Comparison of ENCODE assay signal across 35 cellular contexts in genomic region chr15:90912770-90913075, GRCh38.
"Had no signal": no experiment of that assay in that cellular context is flagged by ENCODE, and none has a peak within 500 bp of the region (broad histone marks: within the 10 kb centered on the region; RNA-seq: fewer than 3 reads in every experiment).

No MANE protein-coding gene starts in this region.

- H3K4me3 Mint-ChIP-seq: activated B cell treated with CpG ODN at 0.5 μM for 24 hours; activated CD4-positive, alpha-beta memory T cell treated with anti-CD3 and anti-CD28 coated beads for 36 hours; activated naive CD4-positive, alpha-beta T cell treated with anti-CD3 and anti-CD28 coated beads, Interleukin-2, amount 10 ng/mL, durations not matched to agents 7 days and 5 days; activated naive CD8-positive, alpha-beta T cell; activated T-cell treated with anti-CD3 and anti-CD28 coated beads, Interleukin-2, amount 50 U/mL, for 4 hours; T-cell; T-helper 17 cell had no signal

- H3K27me3 Mint-ChIP-seq: activated B cell treated with CpG ODN at 0.5 μM for 24 hours; activated CD4-positive, alpha-beta memory T cell treated with anti-CD3 and anti-CD28 coated beads for 36 hours; activated naive CD4-positive, alpha-beta T cell treated with anti-CD3 and anti-CD28 coated beads, Interleukin-2, amount 10 ng/mL, durations not matched to agents 7 days and 5 days; activated naive CD8-positive, alpha-beta T cell; T-cell; T-helper 17 cell had no signal

- H3K27ac Mint-ChIP-seq: activated B cell treated with CpG ODN at 0.5 μM for 24 hours; activated CD4-positive, alpha-beta memory T cell treated with anti-CD3 and anti-CD28 coated beads for 36 hours; activated naive CD4-positive, alpha-beta T cell treated with anti-CD3 and anti-CD28 coated beads, Interleukin-2, amount 10 ng/mL, durations not matched to agents 7 days and 5 days; activated naive CD8-positive, alpha-beta T cell; T-cell; T-helper 17 cell had no signal

- H3K4me3 ChIP-seq: body of pancreas, breast epithelium, MG63, SJSA1 had no signal

- H3K4me1 Mint-ChIP-seq: activated naive CD4-positive, alpha-beta T cell treated with anti-CD3 and anti-CD28 coated beads, Interleukin-2, amount 10 ng/mL, durations not matched to agents 7 days and 5 days; T-cell had no signal

- H3K27ac ChIP-seq: body of pancreas, breast epithelium, SJSA1, VCaP had no signal

- ATAC-seq: activated T-cell treated with anti-CD3 and anti-CD28 coated beads, Interleukin-2, amount 50 U/mL, for 4 hours; body of pancreas; Panc1; T-cell; T-helper 17 cell had no signal

- H3K36me3 Mint-ChIP-seq: activated naive CD8-positive, alpha-beta T cell had no signal

- H3K27me3 ChIP-seq: body of pancreas, breast epithelium, MG63, SJSA1 had no signal

- H3K4me1 ChIP-seq: breast epithelium, SJSA1 had no signal

- H3K9me3 ChIP-seq: body of pancreas, breast epithelium, MG63, SJSA1, SK-N-SH had no signal

- H3K9me3 Mint-ChIP-seq: activated B cell treated with CpG ODN at 0.5 μM for 24 hours; activated CD4-positive, alpha-beta memory T cell treated with anti-CD3 and anti-CD28 coated beads for 36 hours; activated naive CD4-positive, alpha-beta T cell treated with anti-CD3 and anti-CD28 coated beads, Interleukin-2, amount 10 ng/mL, durations not matched to agents 7 days and 5 days; activated T-cell treated with anti-CD3 and anti-CD28 coated beads, Interleukin-2, amount 50 U/mL, for 4 hours; T-cell had no signal

- DNase-seq: activated B cell treated with CpG ODN at 0.5 μM for 24 hours; activated CD4-positive, alpha-beta memory T cell treated with anti-CD3 and anti-CD28 coated beads for 36 hours; activated CD4-positive, alpha-beta T cell treated with anti-CD3 and anti-CD28 coated beads for 4 hours; activated CD4-positive, alpha-beta T cell treated with anti-CD3 and anti-CD28 coated beads, Interleukin-2, amount 50 U/mL, for 1 hour; activated CD4-positive, CD25-positive, alpha-beta regulatory T cell treated with anti-CD3 and anti-CD28 coated beads, Interleukin-2, amount 50 U/mL, for 72 hours; activated CD8-positive, alpha-beta memory T cell treated with anti-CD3 and anti-CD28 coated beads, Interleukin-2, amount 50 U/mL, for 4 hours; activated effector memory CD4-positive, alpha-beta T cell treated with Interleukin-2 at 50 U/mL for 16 hours; activated naive CD4-positive, alpha-beta T cell treated with anti-CD3 and anti-CD28 coated beads, Interleukin-2, amount 10 ng/mL, durations not matched to agents 7 days and 5 days; activated T-cell treated with anti-CD3 and anti-CD28 coated beads for 4 hours; activated T-cell treated with anti-CD3 and anti-CD28 coated beads, Interleukin-2, amount 50 U/mL, for 4 hours; amniotic stem cell; body of pancreas; Kasumi-1; KG1; MG63; NCI-H1048; NCI-H1105 treated with DMSO at 0.1 percent for 48 hours; NCI-H1436; NCI-H1694; NCI-H1930; NCI-H2081 treated with DMSO at 0.1 percent for 48 hours; NCI-H226; NCI-H446 treated with DMSO at 0.1 percent for 48 hours; NCI-H524; NCI-H69; SHP77 treated with DMSO at 0.1 percent for 48 hours; SK-N-SH; T-cell; T-helper 17 cell; T-helper 9 cell had no signal
